Comparison of ENCODE assay signal across 33 cellular contexts in genomic region chr14:98498019-98498885, GRCh38.
A peak's percentile ranks its signal among the peaks of the same experiment; 100 is the strongest.
DNase-seq lines count a peak whose midpoint lies in the region; ATAC-seq, FAIRE-seq and TF ChIP-seq lines count a peak whose summit lies in the region.
"Had no signal": no experiment of that assay in that cellular context is flagged by ENCODE, and none has a peak within 500 bp of the region (broad histone marks: within the 10 kb centered on the region; RNA-seq: fewer than 3 reads in every experiment).

No MANE protein-coding gene starts in this region.

- H3K27ac Mint-ChIP-seq in CD4-positive, CD25-positive, alpha-beta regulatory T cell, result peak overlapping the region in 2 of 3 donors; percentile 21 to 38
- H3K27ac Mint-ChIP-seq: activated CD4-positive, alpha-beta memory T cell treated with anti-CD3 and anti-CD28 coated beads for 36 hours; activated naive CD4-positive, alpha-beta T cell treated with anti-CD3 and anti-CD28 coated beads for 36 hours; endodermal cell; memory B cell; nephron progenitor cell had no signal

- dilution Hi-C loops in keratinocyte (cut with MboI; ENCODE audit: extremely low pct_ligation_motif_present, low sequenced_read_pairs), result no loop called here

- FAIRE-seq in bronchial epithelial cell (lab: Jason Lieb, UNC) (peak; percentile 88), keratinocyte (lab: Jason Lieb, UNC) (peak; percentile 93)
- FAIRE-seq: GM18507, H54, pancreas had no signal

- peak overlapping the region; percentile 47 for H2AFZ ChIP-seq in keratinocyte (ENCODE audit: control insufficient read depth, low read length)

- H3K27me3 ChIP-seq in CD4-positive, CD25-positive, alpha-beta regulatory T cell (ENCODE audit: control insufficient read depth, insufficient read depth, low read length), result no peaks in the 10 kb centered on the region
- H3K27me3 ChIP-seq in bronchial epithelial cell (ENCODE audit: control insufficient read depth, insufficient read depth, low read length) (no peaks in the 10 kb centered on the region), keratinocyte (ENCODE audit: control insufficient read depth, extremely low read depth, insufficient read depth, low read length) (no peaks in the 10 kb centered on the region), lower lobe of right lung (ENCODE audit: low read depth) (no peaks in the 10 kb centered on the region)
- H3K27me3 ChIP-seq: adrenal gland, pancreas, uterus had no signal

- H3K9me3 ChIP-seq in CD4-positive, CD25-positive, alpha-beta regulatory T cell (ENCODE audit: control insufficient read depth in 2 of 2, low read length in 2 of 2), result no peaks in the 10 kb centered on the region
- H3K9me3 ChIP-seq in keratinocyte (ENCODE audit: control insufficient read depth, low read depth, low read length) (no peaks in the 10 kb centered on the region), lower lobe of right lung (no peaks in the 10 kb centered on the region)
- H3K9me3 ChIP-seq: adrenal gland, pancreas, thoracic aorta, uterus had no signal

- H3K9me3 Mint-ChIP-seq in CD4-positive, CD25-positive, alpha-beta regulatory T cell, result peaks cover 0 to 3% (median 0%) of the 10 kb centered on the region in 7 donors
- H3K9me3 Mint-ChIP-seq: activated CD4-positive, alpha-beta memory T cell treated with anti-CD3 and anti-CD28 coated beads for 36 hours; activated naive CD4-positive, alpha-beta T cell treated with anti-CD3 and anti-CD28 coated beads for 36 hours; CD8-positive, alpha-beta memory T cell; endodermal cell; nephron progenitor cell had no signal

- no peaks in the 10 kb centered on the region for H3K36me3 ChIP-seq in CD4-positive, CD25-positive, alpha-beta regulatory T cell (ENCODE audit: control insufficient read depth, insufficient read depth, low read length)
- no peaks in the 10 kb centered on the region for H3K36me3 ChIP-seq in bronchial epithelial cell (ENCODE audit: control insufficient read depth, insufficient read depth, low read length)
- H3K36me3 ChIP-seq in keratinocyte (ENCODE audit: control insufficient read depth in 2 of 2, extremely low read depth in 1 of 2, insufficient read depth in 2 of 2, low read length in 2 of 2), result no peaks in the 10 kb centered on the region
- no peaks in the 10 kb centered on the region for H3K36me3 ChIP-seq in lower lobe of right lung
- H3K36me3 ChIP-seq: adrenal gland, pancreas, thoracic aorta, uterus had no signal

- H3K4me1 ChIP-seq in CD4-positive, CD25-positive, alpha-beta regulatory T cell (ENCODE audit: control insufficient read depth, insufficient read depth, low read length, poor library complexity, severe bottlenecking), result no peaks in the 10 kb centered on the region
- H3K4me1 ChIP-seq in keratinocyte (ENCODE audit: control insufficient read depth, extremely low read depth, insufficient read depth, low read length) (peaks cover 61% of the 10 kb centered on the region), lower lobe of right lung (no peaks in the 10 kb centered on the region)
- H3K4me1 ChIP-seq: adrenal gland, pancreas, uterus had no signal

- H3K9ac ChIP-seq in keratinocyte (ENCODE audit: control insufficient read depth, extremely low read depth, insufficient read depth, low read length), result peak overlapping the region; percentile 48
- H3K9ac ChIP-seq: KMS-11 had no signal

- H4K20me1 ChIP-seq in keratinocyte (ENCODE audit: control insufficient read depth, extremely low read depth, insufficient read depth, low read length), result no peaks in the 10 kb centered on the region

- no peak overlapping the region for H3K4me3 ChIP-seq in CD4-positive, CD25-positive, alpha-beta regulatory T cell (ENCODE audit: low read depth, low read length)
- H3K4me3 ChIP-seq in bronchial epithelial cell (ENCODE audit: low read depth, low read length) (no peak overlapping the region), keratinocyte (ENCODE audit: control insufficient read depth in 2 of 3, extremely low read depth in 1 of 3, insufficient read depth in 2 of 3, low read depth in 1 of 3, low read length in 3 of 3) (no peak overlapping the region), lower lobe of right lung (no peak overlapping the region)
- H3K4me3 ChIP-seq: adrenal gland, pancreas, smooth muscle cell, thoracic aorta, uterus had no signal

- peaks cover 7% of the 10 kb centered on the region for H3K36me3 Mint-ChIP-seq in CD4-positive, CD25-positive, alpha-beta regulatory T cell
- H3K36me3 Mint-ChIP-seq: activated CD4-positive, alpha-beta memory T cell treated with anti-CD3 and anti-CD28 coated beads for 36 hours; CD8-positive, alpha-beta memory T cell; memory B cell had no signal

- no peak for ATAC-seq in CD4-positive, CD25-positive, alpha-beta regulatory T cell (ENCODE audit: low read depth in 2 of 2)
- ATAC-seq in GM21619 (IDR thresholded peaks at IDR 0.05; ENCODE audit: unreplicated experiment), result no peak
- no peak for ATAC-seq in lower lobe of right lung
- ATAC-seq: pancreas had no signal

- intact Hi-C loops in lower lobe of right lung (cut with DNase I), result no loop called here

- no peaks in the 10 kb centered on the region for H3K79me2 ChIP-seq in keratinocyte (ENCODE audit: control insufficient read depth, insufficient read depth, low read length)

- H3K4me2 ChIP-seq in keratinocyte (ENCODE audit: control insufficient read depth, extremely low read depth, insufficient read depth, low read depth, low read length), result peak overlapping the region; percentile 82
- H3K4me2 ChIP-seq: KMS-11, smooth muscle cell had no signal

- in situ Hi-C loops in KBM-7 (cut with MboI; ENCODE audit: low pct_unique_long_range_greater_than_20kb, low sequenced_read_pairs), result no loop called here

- TF ChIP-seq CTCF in bronchial epithelial cell (IDR thresholded peaks at IDR 0.05; ENCODE audit: insufficient read depth, low read length, severe bottlenecking) (no peak), keratinocyte (optimal IDR thresholded peaks at IDR 0.05 in 1 of 3, IDR thresholded peaks at IDR 0.05 in 1 of 3, conservative IDR thresholded peaks at IDR 0.05 in 1 of 3; ENCODE audit: extremely low read depth in 1 of 3, insufficient read depth in 2 of 3, low read length in 3 of 3) (no peak), lower lobe of right lung (IDR thresholded peaks at IDR 0.05) (no peak)

- H3K27ac ChIP-seq in CD4-positive, CD25-positive, alpha-beta regulatory T cell (ENCODE audit: insufficient read depth, low read length, poor library complexity, severe bottlenecking), result no peak overlapping the region
- peak overlapping the region; percentile 81 for H3K27ac ChIP-seq in keratinocyte (ENCODE audit: control insufficient read depth, insufficient read depth, low read length)
- no peak overlapping the region for H3K27ac ChIP-seq in lower lobe of right lung
- H3K27ac ChIP-seq: adrenal gland, KMS-11, pancreas, thoracic aorta, uterus had no signal

- no peak overlapping the region for H3K4me3 Mint-ChIP-seq in CD4-positive, CD25-positive, alpha-beta regulatory T cell
- H3K4me3 Mint-ChIP-seq: activated CD4-positive, alpha-beta memory T cell treated with anti-CD3 and anti-CD28 coated beads for 36 hours; activated naive CD4-positive, alpha-beta T cell treated with anti-CD3 and anti-CD28 coated beads for 36 hours; CD8-positive, alpha-beta memory T cell; endodermal cell; memory B cell; nephron progenitor cell had no signal

- H3K9me1 ChIP-seq in keratinocyte (ENCODE audit: control insufficient read depth, extremely low read depth, insufficient read depth, low read length), result no peaks in the 10 kb centered on the region

- peaks cover 4% of the 10 kb centered on the region for H3K27me3 Mint-ChIP-seq in CD4-positive, CD25-positive, alpha-beta regulatory T cell
- H3K27me3 Mint-ChIP-seq: activated CD4-positive, alpha-beta memory T cell treated with anti-CD3 and anti-CD28 coated beads for 36 hours; CD8-positive, alpha-beta memory T cell; memory B cell had no signal

- DNase-seq in CD4-positive, CD25-positive, alpha-beta regulatory T cell, result no peak
- DNase-seq in HT1080 (ENCODE audit: low read depth) (peak; percentile 6), bronchial epithelial cell (ENCODE audit: low read depth) (peak; percentile 82), keratinocyte (ENCODE audit: low read depth, low spot score) (peak; percentile 58), KBM-7 (no peak), lower lobe of right lung (no peak)
- DNase-seq in activated effector memory CD4-positive, alpha-beta T cell treated with Interleukin-2 at 50 U/mL for 16 hours, result no peak
- DNase-seq: activated CD4-positive, alpha-beta memory T cell treated with anti-CD3 and anti-CD28 coated beads for 36 hours; activated CD4-positive, alpha-beta T cell treated with anti-CD3 and anti-CD28 coated beads for 1 hour; activated CD8-positive, alpha-beta memory T cell treated with anti-CD3 and anti-CD28 coated beads, Interleukin-2, amount 50 U/mL, for 4 hours; activated naive CD4-positive, alpha-beta T cell treated with anti-CD3 and anti-CD28 coated beads for 36 hours; adrenal gland; CD8-positive, alpha-beta memory T cell; dermis blood vessel endothelial cell; EL; endodermal cell; hippocampal formation; NCI-H146; NCI-H2107; NCI-H446; nephron progenitor cell; pancreas; stimulated activated CD4-positive, alpha-beta T cell treated with anti-CD3 and anti-CD28 coated beads, Interleukin-1b, Interleukin-23, amount 100 ng/mL, for 48 hours; stimulated activated naive CD4-positive, alpha-beta T cell treated with Interleukin-2 at 50 U/mL for 16 hours; T-helper 2 cell; uterus had no signal

- H3K4me1 Mint-ChIP-seq in CD4-positive, CD25-positive, alpha-beta regulatory T cell, result peaks cover 0 to 11% (median 6%) of the 10 kb centered on the region in 4 donors
- H3K4me1 Mint-ChIP-seq: CD8-positive, alpha-beta memory T cell; endodermal cell; memory B cell had no signal

Comparison
In these comparisons a context has a peak if more than half of its experiments do, and no peak if none do; other contexts are left out.
1. DNase-seq: peak in HT1080 (single experiment), bronchial epithelial cell (single experiment) and keratinocyte (single experiment); none in CD4-positive, CD25-positive, alpha-beta regulatory T cell (0 of 3), activated effector memory CD4-positive, alpha-beta T cell treated with Interleukin-2 at 50 U/mL for 16 hours (single experiment), KBM-7 (single experiment) and lower lobe of right lung (single experiment).